Comparison of ENCODE assay signal across 20 cellular contexts in genomic region chr9:108816037-108816436, GRCh38. TPM values are rescaled to one million over a fixed set of nuclear protein-coding genes. Genes with fewer than 3 reads are reported as not detected.
A peak's percentile ranks its signal among the peaks of the same experiment; 100 is the strongest.
DNase-seq lines count a peak whose midpoint lies in the region; ATAC-seq and TF ChIP-seq lines count a peak whose summit lies in the region.
"Had no signal": no experiment of that assay in that cellular context is flagged by ENCODE, and none has a peak within 500 bp of the region (broad histone marks: within the 10 kb centered on the region; RNA-seq: fewer than 3 reads in every experiment).

No MANE protein-coding gene starts in this region.

- H3K4me1 Mint-ChIP-seq in CD14-positive monocyte: peaks cover 48% of the 10 kb centered on the region
- no peaks in the 10 kb centered on the region for H3K4me1 Mint-ChIP-seq in CD4-positive, alpha-beta memory T cell
- peaks cover 0 to 3% (median 0%) of the 10 kb centered on the region in 7 donors for H3K4me1 Mint-ChIP-seq in naive thymus-derived CD4-positive, alpha-beta T cell
- H3K4me1 Mint-ChIP-seq: activated naive CD8-positive, alpha-beta T cell treated with anti-CD3 and anti-CD28 coated beads, Interleukin-2, amount 10 ng/mL, durations not matched to agents 7 days and 5 days had no signal

- POLR2A ChIA-PET in CD4-positive, alpha-beta memory T cell (lab: Charles Lee; ENCODE audit: partially characterized antibody): no interaction called here
- POLR2A ChIA-PET in naive thymus-derived CD4-positive, alpha-beta T cell (lab: Charles Lee): no interaction called here

- H3K9me3 ChIP-seq in right lobe of liver: no peaks in the 10 kb centered on the region
- H3K9me3 ChIP-seq in CD4-positive, alpha-beta memory T cell (ENCODE audit: control insufficient read depth in 1 of 2, low read length in 2 of 2): no peaks in the 10 kb centered on the region
- H3K9me3 ChIP-seq in naive thymus-derived CD4-positive, alpha-beta T cell (ENCODE audit: control insufficient read depth in 2 of 3, low read length in 3 of 3): no peaks in the 10 kb centered on the region
- H3K9me3 ChIP-seq: left lung, Peyer's patch had no signal

- no peaks in the 10 kb centered on the region for H3K36me3 ChIP-seq in right lobe of liver
- H3K36me3 ChIP-seq in CD4-positive, alpha-beta memory T cell (ENCODE audit: insufficient read depth, low read length): no peaks in the 10 kb centered on the region
- no peaks in the 10 kb centered on the region for H3K36me3 ChIP-seq in naive thymus-derived CD4-positive, alpha-beta T cell (ENCODE audit: control insufficient read depth in 2 of 3, insufficient read depth in 3 of 3, low read length in 3 of 3)
- H3K36me3 ChIP-seq: left lung, Peyer's patch had no signal

- H3K4me3 Mint-ChIP-seq in CD14-positive monocyte: peak overlapping the region; percentile 57 to 77
- H3K4me3 Mint-ChIP-seq in CD4-positive, alpha-beta memory T cell: no peak overlapping the region
- H3K4me3 Mint-ChIP-seq in naive thymus-derived CD4-positive, alpha-beta T cell: no peak overlapping the region
- H3K4me3 Mint-ChIP-seq: activated naive CD8-positive, alpha-beta T cell treated with anti-CD3 and anti-CD28 coated beads, Interleukin-2, amount 10 ng/mL, durations not matched to agents 7 days and 5 days; effector memory CD8-positive, alpha-beta T cell had no signal

- CTCF ChIA-PET in CD4-positive, alpha-beta memory T cell (lab: Charles Lee; ENCODE audit: partially characterized antibody): no interaction called here
- CTCF ChIA-PET in naive thymus-derived CD4-positive, alpha-beta T cell (lab: Charles Lee): no interaction called here

- H3K27ac Mint-ChIP-seq in CD14-positive monocyte: peak overlapping the region; percentile 24 to 83 (median 50)
- no peak overlapping the region for H3K27ac Mint-ChIP-seq in CD4-positive, alpha-beta memory T cell
- H3K27ac Mint-ChIP-seq in naive thymus-derived CD4-positive, alpha-beta T cell: no peak overlapping the region
- H3K27ac Mint-ChIP-seq: activated naive CD8-positive, alpha-beta T cell treated with anti-CD3 and anti-CD28 coated beads, Interleukin-2, amount 10 ng/mL, durations not matched to agents 7 days and 5 days; effector memory CD8-positive, alpha-beta T cell had no signal

- H3K27me3 Mint-ChIP-seq in CD14-positive monocyte (ENCODE audit: low read depth in 3 of 3): peaks cover 0 to 2% (median 2%) of the 10 kb centered on the region in 3 donors
- H3K27me3 Mint-ChIP-seq in CD4-positive, alpha-beta memory T cell: peaks cover 12 to 14% of the 10 kb centered on the region in 2 donors
- peaks cover 8 to 46% (median 26%) of the 10 kb centered on the region in 5 donors for H3K27me3 Mint-ChIP-seq in naive thymus-derived CD4-positive, alpha-beta T cell

- H3K27ac ChIP-seq in right lobe of liver: no peak overlapping the region
- H3K27ac ChIP-seq in CD4-positive, alpha-beta memory T cell (ENCODE audit: low read depth, low read length): no peak overlapping the region
- no peak overlapping the region for H3K27ac ChIP-seq in naive thymus-derived CD4-positive, alpha-beta T cell (ENCODE audit: low read depth, low read length)
- H3K27ac ChIP-seq: left lung, Peyer's patch had no signal

- no peaks in the 10 kb centered on the region for H3K27me3 ChIP-seq in right lobe of liver
- peaks cover 8% of the 10 kb centered on the region for H3K27me3 ChIP-seq in CD4-positive, alpha-beta memory T cell (ENCODE audit: insufficient read depth, low read length)
- H3K27me3 ChIP-seq in naive thymus-derived CD4-positive, alpha-beta T cell (ENCODE audit: control insufficient read depth in 2 of 2, insufficient read depth in 2 of 2, low read length in 2 of 2): peaks cover 0 to 3% of the 10 kb centered on the region in 2 donors
- H3K27me3 ChIP-seq: left lung, Peyer's patch had no signal

- H3K4me1 ChIP-seq in right lobe of liver: no peaks in the 10 kb centered on the region
- H3K4me1 ChIP-seq in CD4-positive, alpha-beta memory T cell (ENCODE audit: insufficient read depth, low read length): no peaks in the 10 kb centered on the region
- H3K4me1 ChIP-seq in naive thymus-derived CD4-positive, alpha-beta T cell (ENCODE audit: control insufficient read depth in 2 of 2, insufficient read depth in 2 of 2, low read length in 2 of 2): no peaks in the 10 kb centered on the region
- H3K4me1 ChIP-seq: Peyer's patch had no signal

- peaks cover 0 to 4% of the 10 kb centered on the region in 2 donors for H3K36me3 Mint-ChIP-seq in CD14-positive monocyte
- no peaks in the 10 kb centered on the region for H3K36me3 Mint-ChIP-seq in CD4-positive, alpha-beta memory T cell
- peaks cover 0 to 6% (median 0%) of the 10 kb centered on the region in 5 donors for H3K36me3 Mint-ChIP-seq in naive thymus-derived CD4-positive, alpha-beta T cell
- H3K36me3 Mint-ChIP-seq: activated naive CD8-positive, alpha-beta T cell treated with anti-CD3 and anti-CD28 coated beads, Interleukin-2, amount 10 ng/mL, durations not matched to agents 7 days and 5 days had no signal

- in situ Hi-C loops in KBM-7 (cut with MboI; ENCODE audit: low pct_unique_long_range_greater_than_20kb, low sequenced_read_pairs): no loop called here

- no peak for DNase-seq in CD14-positive monocyte (ENCODE audit: low spot score)
- peak; percentile 71 for DNase-seq in KBM-7
- peak; percentile 63 for DNase-seq in UCSD-AML1 (lab: John Stamatoyannopoulos, UW; ENCODE audit: unreplicated experiment)
- peak in 1 of 3 donors; percentile 24 for DNase-seq in right lobe of liver
- no peak for DNase-seq in cerebellum (ENCODE audit: low spot score)
- DNase-seq in CD4-positive, alpha-beta memory T cell: no peak
- DNase-seq in naive thymus-derived CD4-positive, alpha-beta T cell: no peak
- DNase-seq: activated CD4-positive, alpha-beta T cell treated with anti-CD3 and anti-CD28 coated beads for 48 hours; activated naive CD8-positive, alpha-beta T cell treated with anti-CD3 and anti-CD28 coated beads, Interleukin-2, amount 10 ng/mL, durations not matched to agents 7 days and 5 days; activated T-cell treated with anti-CD3 and anti-CD28 coated beads, Interleukin-2, amount 50 U/mL, for 1 hour; effector memory CD8-positive, alpha-beta T cell; NCI-H187; NCI-H510A; stimulated activated CD4-positive, alpha-beta T cell treated with anti-CD3 and anti-CD28 coated beads, Interleukin-15, amount 100 ng/mL, for 24 hours; T-helper 2 cell had no signal

- intact Hi-C loops in CD14-positive monocyte (cut with micrococcal nuclease) (no loop called here), right lobe of liver (cut with DNase I) (no loop called here)
- intact Hi-C loops in CD4-positive, alpha-beta memory T cell (cut with micrococcal nuclease): no loop called here
- intact Hi-C loops in naive thymus-derived CD4-positive, alpha-beta T cell (cut with micrococcal nuclease): no loop called here

- no peak for TF ChIP-seq POLR2A in right lobe of liver (IDR thresholded peaks at IDR 0.05)

- ATAC-seq in right lobe of liver: peak; percentile 21 to 57 (median 51)
- ATAC-seq in GM21717 (IDR thresholded peaks at IDR 0.05; ENCODE audit: unreplicated experiment): no peak
- ATAC-seq in naive thymus-derived CD4-positive, alpha-beta T cell: no peak
- ATAC-seq: effector memory CD8-positive, alpha-beta T cell; left lung had no signal

- no peak for TF ChIP-seq CTCF in CD14-positive monocyte (IDR thresholded peaks at IDR 0.05)
- no peak for TF ChIP-seq CTCF in right lobe of liver (IDR thresholded peaks at IDR 0.05)

- H3K4me3 ChIP-seq in right lobe of liver: no peak overlapping the region
- H3K4me3 ChIP-seq in CD4-positive, alpha-beta memory T cell (ENCODE audit: low read length in 2 of 2): no peak overlapping the region
- H3K4me3 ChIP-seq in naive thymus-derived CD4-positive, alpha-beta T cell (ENCODE audit: low read length): no peak overlapping the region
- H3K4me3 ChIP-seq: left lung, Peyer's patch had no signal

- peaks cover 1 to 14% (median 6%) of the 10 kb centered on the region in 7 donors for H3K9me3 Mint-ChIP-seq in CD14-positive monocyte
- H3K9me3 Mint-ChIP-seq in CD4-positive, alpha-beta memory T cell: peaks cover 0 to 2% (median 0%) of the 10 kb centered on the region in 8 donors
- peaks cover 0 to 5% (median under 1%) of the 10 kb centered on the region in 11 donors for H3K9me3 Mint-ChIP-seq in naive thymus-derived CD4-positive, alpha-beta T cell
- H3K9me3 Mint-ChIP-seq: activated naive CD8-positive, alpha-beta T cell treated with anti-CD3 and anti-CD28 coated beads, Interleukin-2, amount 10 ng/mL, durations not matched to agents 7 days and 5 days; effector memory CD8-positive, alpha-beta T cell had no signal

- WGBS in right lobe of liver (ENCODE audit: insufficient coverage, low coverage, low lambda C conversion rate, missing lambda C conversion rate): 33% methylated on average over 10 of the region's 10 CpGs

RNA-seq across cellular contexts. Expression of gene ACTL7B, which starts 39.7 kb away (rescaled TPM):
- polyA plus RNA-seq in CD14-positive monocyte: not detected
- total RNA-seq in right lobe of liver (not detected), cerebellum (not detected)
- under 1 TPM in 1 of 2 experiments, not detected in 1; 0.15 TPM for total RNA-seq in CD4-positive, alpha-beta memory T cell
- polyA plus RNA-seq in CD4-positive, alpha-beta memory T cell: not detected
- under 1 TPM in 2 of 5 experiments, not detected in 3; 0.10 to 0.29 TPM for total RNA-seq in naive thymus-derived CD4-positive, alpha-beta T cell
- not detected for polyA plus RNA-seq in naive thymus-derived CD4-positive, alpha-beta T cell
- total RNA-seq: activated naive CD8-positive, alpha-beta T cell treated with anti-CD3 and anti-CD28 coated beads, Interleukin-2, amount 10 ng/mL, durations not matched to agents 7 days and 5 days; fibroblast of villous mesenchyme; left lung; Peyer's patch had no signal

RNA-seq across cellular contexts. Expression of gene ACTL7A, which starts 46.0 kb away (rescaled TPM):
- polyA plus RNA-seq in CD14-positive monocyte: not detected
- total RNA-seq in right lobe of liver (not detected), cerebellum (not detected)
- not detected for total RNA-seq in CD4-positive, alpha-beta memory T cell
- polyA plus RNA-seq in CD4-positive, alpha-beta memory T cell: not detected
- not detected for total RNA-seq in naive thymus-derived CD4-positive, alpha-beta T cell
- polyA plus RNA-seq in naive thymus-derived CD4-positive, alpha-beta T cell: not detected
- total RNA-seq: activated naive CD8-positive, alpha-beta T cell treated with anti-CD3 and anti-CD28 coated beads, Interleukin-2, amount 10 ng/mL, durations not matched to agents 7 days and 5 days; fibroblast of villous mesenchyme; left lung; Peyer's patch; pulmonary artery endothelial cell had no signal

Comparison
In these comparisons a context has a peak if more than half of its experiments do, and no peak if none do; other contexts are left out.
1. DNase-seq: peak in KBM-7 (single experiment) and UCSD-AML1 (single experiment); none in CD14-positive monocyte (single experiment), cerebellum (single experiment), CD4-positive, alpha-beta memory T cell (0 of 5) and naive thymus-derived CD4-positive, alpha-beta T cell (0 of 9).
2. H3K27ac Mint-ChIP-seq: peak in CD14-positive monocyte (7 of 7); none in CD4-positive, alpha-beta memory T cell (0 of 7) and naive thymus-derived CD4-positive, alpha-beta T cell (0 of 9).
3. H3K4me3 Mint-ChIP-seq: peak in CD14-positive monocyte (2 of 2); none in CD4-positive, alpha-beta memory T cell (0 of 8) and naive thymus-derived CD4-positive, alpha-beta T cell (0 of 10).
4. ATAC-seq: peak in right lobe of liver (4 of 4); none in GM21717 (single experiment) and naive thymus-derived CD4-positive, alpha-beta T cell (single experiment).